8 cellular contexts compared by ENCODE assay signal in genomic region chr14:70655110-70655826, GRCh38. TPM values are rescaled to one million over a fixed set of nuclear protein-coding genes. Genes with fewer than 3 reads are reported as not detected.
DNase-seq lines count a peak whose midpoint lies in the region; ATAC-seq and TF ChIP-seq lines count a peak whose summit lies in the region.

No MANE protein-coding gene starts in this region.

- H3K4me3 Mint-ChIP-seq in activated naive CD4-positive, alpha-beta T cell treated with anti-CD3 and anti-CD28 coated beads for 36 hours: peak overlapping the region; percentile 83
- H3K4me3 Mint-ChIP-seq in glutamatergic neuron (ENCODE audit: unreplicated experiment): no peak overlapping the region

- peak overlapping the region; percentile 98 for H3K27ac Mint-ChIP-seq in activated naive CD4-positive, alpha-beta T cell treated with anti-CD3 and anti-CD28 coated beads for 36 hours
- H3K27ac Mint-ChIP-seq in glutamatergic neuron (ENCODE audit: unreplicated experiment): no peak overlapping the region

- TF ChIP-seq CTCF in body of pancreas (IDR thresholded peaks at IDR 0.05) (no peak), glutamatergic neuron (IDR thresholded peaks at IDR 0.05; ENCODE audit: partially characterized antibody, unreplicated experiment) (no peak)

- H3K4me3 ChIP-seq in body of pancreas: no peak overlapping the region

- intact Hi-C loops in activated naive CD4-positive, alpha-beta T cell treated with anti-CD3 and anti-CD28 coated beads for 36 hours (cut with micrococcal nuclease): loop anchor here (1.0 to 10.0 kb wide), 9 partner anchors 12 to 1860 kb away; partner anchors contain the start of genes MAP3K9, SIPA1L1, SRSF5 and SUSD6
- intact Hi-C loops in body of pancreas (cut with DNase I): no loop called here

- CTCF ChIA-PET in activated naive CD4-positive, alpha-beta T cell treated with anti-CD3 and anti-CD28 coated beads for 36 hours (lab: Charles Lee): interaction anchor here (0.8 to 1.8 kb wide), 3 partner anchors 9 to 14 kb away, joined by 3 to 5 read pairs (median 5); partner anchors contain the start of gene TTC9

- H3K27me3 ChIP-seq in body of pancreas: no peaks in the 10 kb centered on the region

- TF ChIP-seq POLR2A in body of pancreas (IDR thresholded peaks at IDR 0.05): no peak

- no peaks in the 10 kb centered on the region for H3K36me3 ChIP-seq in body of pancreas (replicated peaks in 1 of 2; ENCODE audit: insufficient read depth in 1 of 2, low read depth in 2 of 2)

- H3K27me3 Mint-ChIP-seq in activated naive CD4-positive, alpha-beta T cell treated with anti-CD3 and anti-CD28 coated beads for 36 hours (ENCODE audit: low read depth): no peaks in the 10 kb centered on the region
- H3K27me3 Mint-ChIP-seq in glutamatergic neuron (ENCODE audit: unreplicated experiment): peaks cover 7% of the 10 kb centered on the region

- WGBS in body of pancreas, 2 donors: 83% methylated on average over 19 of the region's 19 CpGs

- no peaks in the 10 kb centered on the region for H3K9me3 Mint-ChIP-seq in activated naive CD4-positive, alpha-beta T cell treated with anti-CD3 and anti-CD28 coated beads for 36 hours
- peaks cover 2% of the 10 kb centered on the region for H3K9me3 Mint-ChIP-seq in glutamatergic neuron (ENCODE audit: unreplicated experiment)

- H3K27ac ChIP-seq in body of pancreas: no peak overlapping the region

- peak; percentile 92 for DNase-seq in activated naive CD4-positive, alpha-beta T cell treated with anti-CD3 and anti-CD28 coated beads for 36 hours
- DNase-seq in stimulated activated CD4-positive, alpha-beta T cell treated with anti-CD3 and anti-CD28 coated beads, Interleukin-12 subunit alpha, Interleukin-12 subunit beta, amount 100 ng/mL, for 48 hours (ENCODE audit: low read depth in 2 of 3, low spot score in 1 of 3): peak; percentile 51 to 66 (median 51)
- DNase-seq in body of pancreas (no peak), NCI-H345 treated with DMSO at 0.1 percent for 48 hours (lab: John Stamatoyannopoulos, UW; ENCODE audit: unreplicated experiment) (no peak), glutamatergic neuron (no peak)

- no peaks in the 10 kb centered on the region for H3K36me3 Mint-ChIP-seq in activated naive CD4-positive, alpha-beta T cell treated with anti-CD3 and anti-CD28 coated beads for 36 hours (ENCODE audit: low read depth)
- peaks cover 4% of the 10 kb centered on the region for H3K36me3 Mint-ChIP-seq in glutamatergic neuron (ENCODE audit: unreplicated experiment)

- ATAC-seq in GM18502 (IDR thresholded peaks at IDR 0.05; ENCODE audit: poor library complexity, unreplicated experiment) (peak; percentile 79), HG02763 (IDR thresholded peaks at IDR 0.05; ENCODE audit: unreplicated experiment) (peak; percentile 72), body of pancreas (no peak)

- peaks cover 81% of the 10 kb centered on the region for H3K4me1 Mint-ChIP-seq in activated naive CD4-positive, alpha-beta T cell treated with anti-CD3 and anti-CD28 coated beads for 36 hours (ENCODE audit: low read depth)
- peaks cover 10% of the 10 kb centered on the region for H3K4me1 Mint-ChIP-seq in glutamatergic neuron (ENCODE audit: low read depth, unreplicated experiment)

- H3K9me3 ChIP-seq in body of pancreas: no peaks in the 10 kb centered on the region

- no peaks in the 10 kb centered on the region for H3K4me1 ChIP-seq in body of pancreas

TF ChIP-seq in PFSK-1, 5 proteins besides CTCF, POLR2A, EP300 and RAD21:
- TF ChIP-seq TAF1 (IDR thresholded peaks at IDR 0.05; ENCODE audit: borderline replicate concordance, insufficient read depth, low read length) (no peak), FOXP2 (optimal IDR thresholded peaks at IDR 0.05; ENCODE audit: borderline replicate concordance, extremely low read depth, extremely low read length, insufficient read depth) (peak; percentile 44)

RNA-seq across cellular contexts. Expression of gene TTC9, which starts 13.6 kb away (rescaled TPM):
- 1.4 TPM for polyA plus RNA-seq in PFSK-1 (2012; ENCODE audit: insufficient read length, low read depth)
- 1 to 10 TPM; 7.5 to 7.6 TPM for total RNA-seq in activated naive CD4-positive, alpha-beta T cell treated with anti-CD3 and anti-CD28 coated beads for 36 hours
- total RNA-seq in body of pancreas: 1 to 10 TPM; 1.6 to 2.6 TPM
- 8.6 TPM for total RNA-seq in glutamatergic neuron (ENCODE audit: unreplicated experiment)

RNA-seq across cellular contexts. Expression of gene MED6, which starts 54.8 kb away (rescaled TPM):
- 8.6 TPM for polyA plus RNA-seq in PFSK-1 (2012; ENCODE audit: insufficient read length, low read depth)
- 10 to 100 TPM; 48.5 to 48.9 TPM for total RNA-seq in activated naive CD4-positive, alpha-beta T cell treated with anti-CD3 and anti-CD28 coated beads for 36 hours
- total RNA-seq in body of pancreas: 10 to 100 TPM; 22.4 to 29.8 TPM
- 55.2 TPM for total RNA-seq in glutamatergic neuron (ENCODE audit: unreplicated experiment)

Comparison
In these comparisons a context has a peak if more than half of its experiments do, and no peak if none do; other contexts are left out.
1. DNase-seq: peak in activated naive CD4-positive, alpha-beta T cell treated with anti-CD3 and anti-CD28 coated beads for 36 hours (single experiment) and stimulated activated CD4-positive, alpha-beta T cell treated with anti-CD3 and anti-CD28 coated beads, Interleukin-12 subunit alpha, Interleukin-12 subunit beta, amount 100 ng/mL, for 48 hours (3 of 3); none in body of pancreas (0 of 4), NCI-H345 treated with DMSO at 0.1 percent for 48 hours (single experiment) and glutamatergic neuron (single experiment).